In the genomic region with DNA sequence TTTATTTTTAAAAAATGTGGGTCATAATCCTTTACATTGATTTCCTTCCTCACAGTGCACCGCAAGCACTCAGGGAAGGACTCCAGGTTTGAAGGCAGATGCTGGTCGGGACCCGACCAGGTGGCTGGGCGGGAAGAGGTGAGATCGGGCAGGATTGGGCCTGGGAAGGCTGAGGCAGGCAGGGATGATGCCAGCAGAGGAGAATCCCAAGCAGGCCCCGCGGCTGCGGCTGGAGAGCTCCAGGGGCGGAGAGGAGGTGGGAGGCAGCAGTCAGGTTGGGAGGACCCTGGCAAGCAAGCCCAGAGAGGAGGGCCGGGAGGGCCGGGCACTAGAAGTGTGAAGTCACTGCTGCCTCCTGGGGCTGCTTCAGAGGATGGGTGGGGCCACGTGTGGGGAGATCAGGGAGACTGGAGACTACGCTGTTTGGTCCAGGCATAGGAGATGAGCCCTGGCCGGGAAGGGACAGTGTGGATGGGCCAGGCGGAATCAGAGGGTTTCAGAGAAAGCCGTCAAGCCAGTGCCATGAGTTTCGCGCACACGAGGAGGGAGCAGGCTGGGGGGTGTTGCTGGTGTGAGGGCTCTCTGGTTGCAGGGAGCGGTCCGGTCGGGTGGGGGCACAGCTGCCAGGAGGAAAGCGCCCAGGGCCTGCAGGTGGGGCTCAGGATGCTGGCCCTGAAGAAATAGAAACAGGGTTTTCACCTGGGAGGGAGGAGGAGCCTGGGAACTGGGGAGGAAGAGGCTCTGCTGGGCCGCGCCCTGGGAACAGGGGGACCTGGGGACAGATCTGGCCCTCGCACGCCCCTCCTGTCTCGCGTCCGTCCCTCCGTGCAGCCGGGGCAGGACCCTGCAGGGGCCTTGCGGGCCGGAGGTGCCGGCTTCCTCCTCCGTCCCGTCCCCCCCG, we compare ENCODE assay signal across 8 cellular contexts. TPM values are rescaled to one million over a fixed set of nuclear protein-coding genes. Genes with fewer than 3 reads are reported as not detected.
DNase-seq lines count a peak whose midpoint lies in the region; ATAC-seq, FAIRE-seq and TF ChIP-seq lines count a peak whose summit lies in the region.

No MANE protein-coding gene starts in this region.

- peaks cover 23% of the 10 kb centered on the region for H3K27me3 Mint-ChIP-seq in nephron (ENCODE audit: low read depth)

- TF ChIP-seq CTCF in epithelial cell of proximal tubule (conservative IDR thresholded peaks at IDR 0.05; ENCODE audit: low read depth, low read length) (no peak), nephron (IDR thresholded peaks at IDR 0.05; ENCODE audit: unreplicated experiment in 3 of 3) (no peak)

- peaks cover 5% of the 10 kb centered on the region for H3K36me3 Mint-ChIP-seq in nephron (ENCODE audit: low read depth)

- no peaks in the 10 kb centered on the region for H3K36me3 ChIP-seq in BLaER1 treated with 17β-estradiol and CSF1 and Interleukin-3, amounts not matched to agents 10 nM and 100 nM
- H3K36me3 ChIP-seq in NT2/D1 (ENCODE audit: insufficient read depth, insufficient read length, low read length): peaks cover 35% of the 10 kb centered on the region

- peak overlapping the region in 2 of 11 experiments; percentile 24 to 44; a peak in 2 of 22 replicates for H3K9ac ChIP-seq in BLaER1 treated with 17β-estradiol and CSF1 and Interleukin-3, amounts not matched to agents 10 nM and 100 nM
- H3K9ac ChIP-seq in NT2/D1 (ENCODE audit: insufficient read length, low read depth): peak overlapping the region; percentile 80

- H3K4me1 ChIP-seq in BLaER1 treated with 17β-estradiol and CSF1 and Interleukin-3, amounts not matched to agents 10 nM and 100 nM: peaks cover 9 to 28% (median 17%) of the 10 kb centered on the region in 10 experiments; a peak in 17 of 20 replicates
- peaks cover 28% of the 10 kb centered on the region for H3K4me1 ChIP-seq in NT2/D1 (ENCODE audit: insufficient read depth, insufficient read length)

- no peak overlapping the region for H3K27ac ChIP-seq in BLaER1 treated with 17β-estradiol and CSF1 and Interleukin-3, amounts not matched to agents 10 nM and 100 nM

- H3K4me1 Mint-ChIP-seq in nephron: peaks cover 39% of the 10 kb centered on the region

- peaks cover 69 to 79% (median 71%) of the 10 kb centered on the region in 11 experiments for H3K27me3 ChIP-seq in BLaER1 treated with 17β-estradiol and CSF1 and Interleukin-3, amounts not matched to agents 10 nM and 100 nM
- H3K27me3 ChIP-seq in NT2/D1 (ENCODE audit: insufficient read depth, insufficient read length): peaks cover 20% of the 10 kb centered on the region

- H3K9me3 ChIP-seq in BLaER1 treated with 17β-estradiol and CSF1 and Interleukin-3, amounts not matched to agents 10 nM and 100 nM (replicated peaks in 1 of 11): peaks cover 7 to 21% (median 14%) of the 10 kb centered on the region in 11 experiments; a peak in 21 of 22 replicates
- peaks cover 22% of the 10 kb centered on the region for H3K9me3 ChIP-seq in NT2/D1 (ENCODE audit: insufficient read depth, low read length)

- DNase-seq in NT2/D1 (ENCODE audit: low read depth, low spot score) (no peak), epithelial cell of proximal tubule (ENCODE audit: low read depth) (no peak), RCC 7860 (ENCODE audit: low spot score) (no peak), amygdala (lab: John Stamatoyannopoulos, UW) (no peak), T-helper 9 cell (no peak)

- H4K20me1 ChIP-seq in BLaER1 treated with 17β-estradiol and CSF1 and Interleukin-3, amounts not matched to agents 10 nM and 100 nM: peaks cover 0 to 61% (median 30%) of the 10 kb centered on the region in 11 experiments; a peak in 18 of 22 replicates

- H3K4me3 Mint-ChIP-seq in nephron: peak overlapping the region; percentile 89 to 95 (median 91)

- no peak for FAIRE-seq in RCC 7860 (lab: Jason Lieb, UNC)

- peak overlapping the region; percentile 89 to 93 (median 92) for H3K27ac Mint-ChIP-seq in nephron

- ATAC-seq in HG03354 (IDR thresholded peaks at IDR 0.05; ENCODE audit: poor library complexity, severe bottlenecking, unreplicated experiment): no peak

- H3K4me2 ChIP-seq in BLaER1 treated with 17β-estradiol and CSF1 and Interleukin-3, amounts not matched to agents 10 nM and 100 nM: peak overlapping the region; percentile 56 to 87 (median 76)

- H3K4me3 ChIP-seq in BLaER1 treated with 17β-estradiol and CSF1 and Interleukin-3, amounts not matched to agents 10 nM and 100 nM: peak overlapping the region; percentile 28 to 64 (median 48); a peak in 16 of 20 replicates
- H3K4me3 ChIP-seq in NT2/D1 (ENCODE audit: insufficient read length, low read depth) (peak overlapping the region; percentile 57), epithelial cell of proximal tubule (ENCODE audit: low read depth, low read length) (peak overlapping the region; percentile 56)

- peaks cover 11% of the 10 kb centered on the region for H3K9me3 Mint-ChIP-seq in nephron

RNA-seq across cellular contexts. Expression of gene COL18A1, which starts 0.9 kb away (rescaled TPM):
- 346 and 535 TPM in 2 replicates for total RNA-seq in epithelial cell of proximal tubule
